In genomic region chr1:40389871-40390560, GRCh38 we compare ENCODE assay signal across 10 cellular contexts. TPM values are rescaled to one million over a fixed set of nuclear protein-coding genes. Genes with fewer than 3 reads are reported as not detected.
DNase-seq lines count a peak whose midpoint lies in the region; ATAC-seq and TF ChIP-seq lines count a peak whose summit lies in the region.
"Had no signal": no experiment of that assay in that cellular context is flagged by ENCODE, and none has a peak within 500 bp of the region (broad histone marks: within the 10 kb centered on the region; RNA-seq: fewer than 3 reads in every experiment).

No MANE protein-coding gene starts in this region.

- DNase-seq in colonic mucosa (no peak), HEK293T (ENCODE audit: extremely low spot score) (no peak)
- DNase-seq: DND-41 had no signal

- H3K79me2 ChIP-seq in ACC112 (ENCODE audit: control insufficient read depth, insufficient read depth, low read length, unreplicated experiment), result peaks cover 64% of the 10 kb centered on the region
- peaks cover 81% of the 10 kb centered on the region for H3K79me2 ChIP-seq in KMS-11 (ENCODE audit: insufficient read depth, low read depth)

- intact Hi-C loops in colonic mucosa (cut with DNase I), result no loop called here

- H3K27ac ChIP-seq in ACC112 (ENCODE audit: low read depth, low read length) (peak overlapping the region; percentile 49), KMS-11 (peak overlapping the region; percentile 68), colonic mucosa (peak overlapping the region; percentile 37)

- H2AFZ ChIP-seq in ACC112 (ENCODE audit: low read length, unreplicated experiment), result no peak overlapping the region
- H2AFZ ChIP-seq in KMS-11 (ENCODE audit: low read depth), result no peak overlapping the region

- H3K36me3 ChIP-seq in ACC112 (ENCODE audit: insufficient read depth, low read length), result no peaks in the 10 kb centered on the region
- no peaks in the 10 kb centered on the region for H3K36me3 ChIP-seq in KMS-11 (ENCODE audit: insufficient read depth)
- no peaks in the 10 kb centered on the region for H3K36me3 ChIP-seq in colonic mucosa
- H3K36me3 ChIP-seq in mucosa of stomach (ENCODE audit: control insufficient read depth, insufficient read depth, low read length), result no peaks in the 10 kb centered on the region
- H3K36me3 ChIP-seq: HAP-1 had no signal

- H4K20me1 ChIP-seq in KMS-11 (ENCODE audit: insufficient read depth), result no peaks in the 10 kb centered on the region

- H3K27me3 ChIP-seq in ACC112 (ENCODE audit: insufficient read depth, low read length) (no peaks in the 10 kb centered on the region), KMS-11 (ENCODE audit: insufficient read depth, low read depth) (no peaks in the 10 kb centered on the region), colonic mucosa (no peaks in the 10 kb centered on the region), mucosa of stomach (ENCODE audit: control insufficient read depth, insufficient read depth, low read length) (no peaks in the 10 kb centered on the region)

- H3K4me3 ChIP-seq in ACC112 (ENCODE audit: low read depth, low read length), result no peak overlapping the region; the same call in 1 of the 2 replicates
- H3K4me3 ChIP-seq in KMS-11 (IDR thresholded peaks at IDR 0.05; ENCODE audit: insufficient read depth, low read depth, low read length), result no peak overlapping the region
- H3K4me3 ChIP-seq in colonic mucosa, result no peak overlapping the region
- H3K4me3 ChIP-seq in mucosa of stomach (ENCODE audit: low read length), result peak overlapping the region; percentile 14
- H3K4me3 ChIP-seq: HAP-1 had no signal

- peak overlapping the region; percentile 85 for H3K4me2 ChIP-seq in KMS-11

- POLR2A ChIA-PET in HEK293T (lab: Yijun Ruan, JAX), result interaction anchor here (0.6 kb wide), 1 partner anchor 14 kb away, joined by 3 read pairs; no protein-coding TSS in a partner anchor

- CTCF ChIA-PET in HEK293T (lab: Yijun Ruan, JAX), result interaction anchor here (1.0 to 2.2 kb wide), 2 partner anchors 15 to 75 kb away, joined by 6 to 7 read pairs; no protein-coding TSS in a partner anchor

- H3K9me3 ChIP-seq in colonic mucosa, result no peaks in the 10 kb centered on the region
- no peaks in the 10 kb centered on the region for H3K9me3 ChIP-seq in mucosa of stomach (ENCODE audit: control insufficient read depth, low read length)
- H3K9me3 ChIP-seq: HAP-1 had no signal

- no peak for TF ChIP-seq CTCF in KMS-11 (conservative IDR thresholded peaks at IDR 0.05; ENCODE audit: low read depth, low read length)
- TF ChIP-seq CTCF in colonic mucosa (IDR thresholded peaks at IDR 0.05), result no peak

- H3K4me1 ChIP-seq in ACC112 (ENCODE audit: control insufficient read depth, insufficient read depth, low read length, unreplicated experiment), result peaks cover 30% of the 10 kb centered on the region
- H3K4me1 ChIP-seq in KMS-11 (ENCODE audit: low read depth, poor library complexity, severe bottlenecking), result peaks cover 73% of the 10 kb centered on the region
- H3K4me1 ChIP-seq in colonic mucosa, result peaks cover 7% of the 10 kb centered on the region
- peaks cover 89% of the 10 kb centered on the region for H3K4me1 ChIP-seq in mucosa of stomach (ENCODE audit: control insufficient read depth, insufficient read depth, low read length)
- H3K4me1 ChIP-seq: HAP-1 had no signal

- ATAC-seq in HG02759 (IDR thresholded peaks at IDR 0.05; ENCODE audit: unreplicated experiment), result no peak
- ATAC-seq in GM18909 (IDR thresholded peaks at IDR 0.05; ENCODE audit: poor library complexity, unreplicated experiment), result no peak
- ATAC-seq in HG03108 (IDR thresholded peaks at IDR 0.05; ENCODE audit: unreplicated experiment), result no peak

- H3K9ac ChIP-seq in KMS-11 (no peak overlapping the region), colonic mucosa (ENCODE audit: low read depth in 2 of 2, low read length in 2 of 2) (peak overlapping the region; percentile 13 to 39), mucosa of stomach (ENCODE audit: low read length) (peak overlapping the region; percentile 64)

TF ChIP-seq in HEK293T, 16 proteins besides CTCF, POLR2A, EP300 and RAD21:
- TF ChIP-seq SP1 (IDR thresholded peaks at IDR 0.05), result no peak
- no peak for TF ChIP-seq BHLHE40 (IDR thresholded peaks at IDR 0.05; ENCODE audit: borderline replicate concordance)
- TF ChIP-seq FOXA1 (IDR thresholded peaks at IDR 0.05), result no peak
- no peak for TF ChIP-seq SUZ12 (IDR thresholded peaks at IDR 0.05)
- no peak for TF ChIP-seq FOXM1 (IDR thresholded peaks at IDR 0.05; ENCODE audit: borderline replicate concordance)
- TF ChIP-seq CTBP1 (IDR thresholded peaks at IDR 0.05; ENCODE audit: borderline replicate concordance), result no peak
- TF ChIP-seq ZNF384 (IDR thresholded peaks at IDR 0.05), result no peak
- TF ChIP-seq NFRKB (IDR thresholded peaks at IDR 0.05), result no peak
- TF ChIP-seq TARDBP (IDR thresholded peaks at IDR 0.05), result no peak
- TF ChIP-seq FOXK2 (IDR thresholded peaks at IDR 0.05), result no peak
- TF ChIP-seq HDGF (IDR thresholded peaks at IDR 0.05; ENCODE audit: borderline replicate concordance), result no peak
- no peak for TF ChIP-seq ELF4 (IDR thresholded peaks at IDR 0.05)
- TF ChIP-seq PKNOX1 (IDR thresholded peaks at IDR 0.05), result no peak
- no peak for TF ChIP-seq ARNT (IDR thresholded peaks at IDR 0.05)
- TF ChIP-seq L3MBTL2 (conservative IDR thresholded peaks at IDR 0.05), result no peak
- TF ChIP-seq LEF1 (IDR thresholded peaks at IDR 0.05; ENCODE audit: borderline replicate concordance), result no peak

RNA-seq across cellular contexts. Expression of gene SMAP2, which starts 16.5 kb away (rescaled TPM):
- 10 to 100 TPM; 25.9 to 31.5 TPM for total RNA-seq in colonic mucosa
